2 cellular contexts compared by ENCODE assay signal in genomic region chr7:43838201-43838659, GRCh38.
TF ChIP-seq lines count a peak whose summit lies in the region.

No MANE protein-coding gene starts in this region.

TF ChIP-seq in HCT116, 20 proteins besides CTCF, POLR2A, EP300 and RAD21:
- TF ChIP-seq CEBPB (IDR thresholded peaks at IDR 0.05; ENCODE audit: low read depth) (no peak), EZH2phosphoT487 (IDR thresholded peaks at IDR 0.05; ENCODE audit: borderline replicate concordance) (no peak), ZFX (IDR thresholded peaks at IDR 0.05) (no peak), ELF1 (IDR thresholded peaks at IDR 0.05; ENCODE audit: borderline replicate concordance, low read depth) (no peak), EGR1 (IDR thresholded peaks at IDR 0.05; ENCODE audit: low read depth) (no peak), FOSL1 (IDR thresholded peaks at IDR 0.05; ENCODE audit: low read depth) (no peak), POLR2AphosphoS5 (IDR thresholded peaks at IDR 0.05; ENCODE audit: low read depth, low read length) (no peak), ZNF274 (IDR thresholded peaks at IDR 0.05; ENCODE audit: low read depth, low read length) (no peak), ZBTB33 (IDR thresholded peaks at IDR 0.05; ENCODE audit: extremely low read depth, insufficient replicate concordance, low read length) (no peak), SIN3A (IDR thresholded peaks at IDR 0.05; ENCODE audit: low read depth) (no peak), YY1 (IDR thresholded peaks at IDR 0.05; ENCODE audit: extremely low read depth, insufficient replicate concordance, low read depth, low read length) (no peak), JUND (IDR thresholded peaks at IDR 0.05) (no peak), ATF3 (IDR thresholded peaks at IDR 0.05) (no peak), TCF7L2 (IDR thresholded peaks at IDR 0.05; ENCODE audit: borderline replicate concordance, extremely low read depth, insufficient read depth, insufficient read length) (no peak)
TF ChIP-seq in HCT116: peak in this region for 0.

TF ChIP-seq in HepG2, 621 proteins besides CTCF, POLR2A, EP300 and RAD21:
- TF ChIP-seq ONECUT2 (CRISPR knock-in tag; IDR thresholded peaks at IDR 0.05) (0 out of 2 replicates have a peak, but pooled peaks have one; percentile 26), NFYB (CRISPR knock-in tag; IDR thresholded peaks at IDR 0.05) (no peak), ZFY (CRISPR knock-in tag; IDR thresholded peaks at IDR 0.05) (0 out of 2 replicates have a peak, but pooled peaks have one; percentile 41), ZGPAT (CRISPR knock-in tag; IDR thresholded peaks at IDR 0.05) (0 out of 2 replicates have a peak, but pooled peaks have one; percentile 1), ZNF746 (CRISPR knock-in tag; IDR thresholded peaks at IDR 0.05) (0 out of 2 replicates have a peak, but pooled peaks have one; percentile 19), EED (CRISPR knock-in tag; IDR thresholded peaks at IDR 0.05) (0 out of 2 replicates have a peak, but pooled peaks have one; percentile 30), SP4 (CRISPR knock-in tag; IDR thresholded peaks at IDR 0.05) (0 out of 2 replicates have a peak, but pooled peaks have one; percentile 53), ZNF362 (CRISPR knock-in tag; IDR thresholded peaks at IDR 0.05; ENCODE audit: borderline replicate concordance) (0 out of 2 replicates have a peak, but pooled peaks have one; percentile 27), PRPF4 (IDR thresholded peaks at IDR 0.05; ENCODE audit: low read depth, low read length, poor library complexity, severe bottlenecking) (no peak), SMYD3 (CRISPR knock-in tag; IDR thresholded peaks at IDR 0.05) (0 out of 2 replicates have a peak, but pooled peaks have one; percentile 11), UBTF (CRISPR knock-in tag; IDR thresholded peaks at IDR 0.05) (peak; percentile 12; the same call in 1 of the 2 replicates), MYC (CRISPR knock-in tag; IDR thresholded peaks at IDR 0.05; ENCODE audit: borderline replicate concordance) (peak; percentile 21; the same call in 1 of the 2 replicates), ZSCAN29 (CRISPR knock-in tag; conservative IDR thresholded peaks at IDR 0.05) (peak; percentile 46; the same call in 1 of the 2 replicates), FOXJ3 (CRISPR knock-in tag; IDR thresholded peaks at IDR 0.05; ENCODE audit: borderline replicate concordance) (0 out of 2 replicates have a peak, but pooled peaks have one; percentile 0), NR2C2 (CRISPR knock-in tag; IDR thresholded peaks at IDR 0.05; ENCODE audit: borderline replicate concordance) (no peak), ARID4A (CRISPR knock-in tag; IDR thresholded peaks at IDR 0.05; ENCODE audit: borderline replicate concordance) (0 out of 2 replicates have a peak, but pooled peaks have one; percentile 25), ZNF670 (CRISPR knock-in tag; IDR thresholded peaks at IDR 0.05; ENCODE audit: borderline replicate concordance) (no peak), KAT7 (CRISPR knock-in tag; IDR thresholded peaks at IDR 0.05; ENCODE audit: borderline replicate concordance) (no peak), ZNF564 (CRISPR knock-in tag; IDR thresholded peaks at IDR 0.05) (0 out of 2 replicates have a peak, but pooled peaks have one; percentile 42), KAT2B (IDR thresholded peaks at IDR 0.05; ENCODE audit: borderline replicate concordance, low read depth, low read length) (peak; percentile 89), MAZ (IDR thresholded peaks at IDR 0.05; ENCODE audit: borderline replicate concordance, low read depth, low read length) (no peak), MAZ (CRISPR knock-in tag; IDR thresholded peaks at IDR 0.05; ENCODE audit: low read depth) (peak; percentile 28; the same call in 1 of the 2 replicates), HNF1B (CRISPR knock-in tag; IDR thresholded peaks at IDR 0.05) (0 out of 2 replicates have a peak, but pooled peaks have one; percentile 21), TBL1XR1 (IDR thresholded peaks at IDR 0.05; ENCODE audit: borderline replicate concordance, low read length, partially characterized antibody) (no peak), MEIS1 (CRISPR knock-in tag; IDR thresholded peaks at IDR 0.05; ENCODE audit: borderline replicate concordance) (0 out of 2 replicates have a peak, but pooled peaks have one; percentile 4), ZBTB26 (CRISPR knock-in tag; IDR thresholded peaks at IDR 0.05; ENCODE audit: borderline replicate concordance) (0 out of 2 replicates have a peak, but pooled peaks have one; percentile 10)
TF ChIP-seq in HepG2: peak in this region for 19.
